Comparison of ENCODE assay signal across 29 cellular contexts in genomic region chr19:33876192-33876591, GRCh38.
"Had no signal": no experiment of that assay in that cellular context is flagged by ENCODE, and none has a peak within 500 bp of the region (broad histone marks: within the 10 kb centered on the region; RNA-seq: fewer than 3 reads in every experiment).

No MANE protein-coding gene starts in this region.

- H3K4me1 Mint-ChIP-seq: naive thymus-derived CD8-positive, alpha-beta T cell; stimulated activated naive B cell treated with anti-CD40 and anti-IgM and Interleukin-4, amounts not matched to agents 10 μg/mL and 1 μg/mL and 100 μg/mL, for 72 hours had no signal

- H3K4me1 ChIP-seq: left lung, uterus had no signal

- DNase-seq: hippocampal formation; kidney glomerular epithelial cell; left cardiac atrium; left lung; lower lobe of right lung; mammary epithelial cell; mesenchymal stem cell; naive thymus-derived CD8-positive, alpha-beta T cell; occipital lobe; ovary; stimulated activated CD4-positive, alpha-beta T cell treated with anti-CD3 and anti-CD28 coated beads, Interleukin-12 subunit alpha, Interleukin-12 subunit beta, amount 100 ng/mL, for 4 hours; stimulated activated CD4-positive, alpha-beta T cell treated with anti-CD3 and anti-CD28 coated beads, Interleukin-15, amount 100 ng/mL, for 24 hours; stimulated activated CD4-positive, alpha-beta T cell treated with anti-CD3 and anti-CD28 coated beads, Interleukin-2, amount 100 ng/mL, for 24 hours; stimulated activated CD4-positive, alpha-beta T cell treated with anti-CD3 and anti-CD28 coated beads, Interleukin-4, amount 100 ng/mL, for 1 hour; stimulated activated naive B cell treated with anti-CD40 and anti-IgM and Interleukin-4, amounts not matched to agents 10 μg/mL and 1 μg/mL and 100 μg/mL, for 72 hours; stimulated activated naive CD8-positive, alpha-beta T cell treated with anti-CD3 and anti-CD28 coated beads, Interleukin-15, Interleukin-2, amounts not matched to agents 100 U/mL and 50 U/mL, for 24 hours; stomach; testis; tibial artery; trophoblast cell; upper lobe of right lung; uterus had no signal

- H3K27ac Mint-ChIP-seq: progenitor cell of endocrine pancreas; stimulated activated naive B cell treated with anti-CD40 and anti-IgM and Interleukin-4, amounts not matched to agents 10 μg/mL and 1 μg/mL and 100 μg/mL, for 72 hours had no signal

- H3K9me3 ChIP-seq: left lung, lower lobe of right lung, neutrophil, ovary, right atrium auricular region, stomach, testis, tibial artery, upper lobe of right lung, uterus had no signal

- H3K27ac ChIP-seq: left lung, lower lobe of right lung, neutrophil, right atrium auricular region, skin epidermis, stomach, testis, tibial artery, upper lobe of right lung, uterus had no signal

- H3K27me3 ChIP-seq: left lung, ovary, right atrium auricular region, testis, tibial artery, upper lobe of right lung, uterus had no signal

- H3K36me3 ChIP-seq: left lung, lower lobe of right lung, neutrophil, ovary, right atrium auricular region, stomach, tibial artery, upper lobe of right lung, uterus had no signal

- H3K4me3 ChIP-seq: left lung, lower lobe of right lung, ovary, right atrium auricular region, skin epidermis, stomach, testis, tibial artery, upper lobe of right lung, uterus had no signal

- ATAC-seq: left lung; lower lobe of right lung; naive thymus-derived CD8-positive, alpha-beta T cell; sciatic nerve; stimulated activated naive B cell treated with anti-CD40 and anti-IgM and Interleukin-4, amounts not matched to agents 10 μg/mL and 1 μg/mL and 100 μg/mL, for 72 hours; stimulated activated naive CD8-positive, alpha-beta T cell treated with anti-CD3 and anti-CD28 coated beads, Interleukin-15, Interleukin-2, amounts not matched to agents 100 U/mL and 50 U/mL, for 24 hours; upper lobe of right lung had no signal

- H3K36me3 Mint-ChIP-seq: naive thymus-derived CD8-positive, alpha-beta T cell; stimulated activated naive B cell treated with anti-CD40 and anti-IgM and Interleukin-4, amounts not matched to agents 10 μg/mL and 1 μg/mL and 100 μg/mL, for 72 hours had no signal

- H3K9me3 Mint-ChIP-seq: nephron; neural crest cell; stimulated activated naive B cell treated with anti-CD40 and anti-IgM and Interleukin-4, amounts not matched to agents 10 μg/mL and 1 μg/mL and 100 μg/mL, for 72 hours had no signal

- H3K4me3 Mint-ChIP-seq: naive thymus-derived CD8-positive, alpha-beta T cell; nephron; stimulated activated naive B cell treated with anti-CD40 and anti-IgM and Interleukin-4, amounts not matched to agents 10 μg/mL and 1 μg/mL and 100 μg/mL, for 72 hours had no signal
